1 cellular context compared by ENCODE assay signal in the genomic region with DNA sequence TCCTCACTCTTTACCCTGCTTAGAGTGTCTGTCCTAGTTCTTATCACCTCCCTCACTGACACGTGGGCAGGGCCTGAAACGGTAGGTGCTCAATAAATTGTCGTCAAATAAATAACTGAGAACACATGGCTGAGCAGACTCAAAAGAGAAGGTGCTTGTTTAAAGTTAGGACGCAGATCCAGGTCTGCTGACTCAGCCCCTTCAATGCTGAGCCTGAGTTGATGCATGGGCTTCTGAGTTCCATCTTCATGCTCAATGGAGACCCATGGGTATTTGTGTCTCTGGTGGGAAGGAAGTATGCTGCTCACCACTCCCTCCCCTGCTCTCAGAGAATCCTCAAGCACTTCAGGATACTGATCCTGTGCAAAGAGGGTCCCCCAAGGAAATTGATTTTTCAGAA.
TF ChIP-seq lines count a peak whose summit lies in the region.

No MANE protein-coding gene starts in this region.

TF ChIP-seq in K562, 482 proteins besides CTCF, POLR2A, EP300 and RAD21 (continued from another document):
- TF ChIP-seq, protein P1, sequence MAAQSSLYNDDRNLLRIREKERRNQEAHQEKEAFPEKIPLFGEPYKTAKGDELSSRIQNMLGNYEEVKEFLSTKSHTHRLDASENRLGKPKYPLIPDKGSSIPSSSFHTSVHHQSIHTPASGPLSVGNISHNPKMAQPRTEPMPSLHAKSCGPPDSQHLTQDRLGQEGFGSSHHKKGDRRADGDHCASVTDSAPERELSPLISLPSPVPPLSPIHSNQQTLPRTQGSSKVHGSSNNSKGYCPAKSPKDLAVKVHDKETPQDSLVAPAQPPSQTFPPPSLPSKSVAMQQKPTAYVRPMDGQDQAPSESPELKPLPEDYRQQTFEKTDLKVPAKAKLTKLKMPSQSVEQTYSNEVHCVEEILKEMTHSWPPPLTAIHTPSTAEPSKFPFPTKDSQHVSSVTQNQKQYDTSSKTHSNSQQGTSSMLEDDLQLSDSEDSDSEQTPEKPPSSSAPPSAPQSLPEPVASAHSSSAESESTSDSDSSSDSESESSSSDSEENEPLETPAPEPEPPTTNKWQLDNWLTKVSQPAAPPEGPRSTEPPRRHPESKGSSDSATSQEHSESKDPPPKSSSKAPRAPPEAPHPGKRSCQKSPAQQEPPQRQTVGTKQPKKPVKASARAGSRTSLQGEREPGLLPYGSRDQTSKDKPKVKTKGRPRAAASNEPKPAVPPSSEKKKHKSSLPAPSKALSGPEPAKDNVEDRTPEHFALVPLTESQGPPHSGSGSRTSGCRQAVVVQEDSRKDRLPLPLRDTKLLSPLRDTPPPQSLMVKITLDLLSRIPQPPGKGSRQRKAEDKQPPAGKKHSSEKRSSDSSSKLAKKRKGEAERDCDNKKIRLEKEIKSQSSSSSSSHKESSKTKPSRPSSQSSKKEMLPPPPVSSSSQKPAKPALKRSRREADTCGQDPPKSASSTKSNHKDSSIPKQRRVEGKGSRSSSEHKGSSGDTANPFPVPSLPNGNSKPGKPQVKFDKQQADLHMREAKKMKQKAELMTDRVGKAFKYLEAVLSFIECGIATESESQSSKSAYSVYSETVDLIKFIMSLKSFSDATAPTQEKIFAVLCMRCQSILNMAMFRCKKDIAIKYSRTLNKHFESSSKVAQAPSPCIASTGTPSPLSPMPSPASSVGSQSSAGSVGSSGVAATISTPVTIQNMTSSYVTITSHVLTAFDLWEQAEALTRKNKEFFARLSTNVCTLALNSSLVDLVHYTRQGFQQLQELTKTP (IDR thresholded peaks at IDR 0.05; ENCODE audit: low read depth in 1 of 2, partially characterized antibody in 2 of 2): no peak
- TF ChIP-seq BACH1 (tag; IDR thresholded peaks at IDR 0.05) (no peak), TFAM (CRISPR knock-in tag; conservative IDR thresholded peaks at IDR 0.05) (no peak), ZNF583 (CRISPR knock-in tag; IDR thresholded peaks at IDR 0.05) (no peak), STAT5B (CRISPR knock-in tag; IDR thresholded peaks at IDR 0.05) (no peak), NR2F6 (CRISPR knock-in tag; IDR thresholded peaks at IDR 0.05) (no peak), GATA2 (CRISPR knock-in tag; IDR thresholded peaks at IDR 0.05) (no peak), MAFF (IDR thresholded peaks at IDR 0.05; ENCODE audit: low read length) (0 out of 2 replicates have a peak, but pooled peaks have one; percentile 11), RCOR1 (IDR thresholded peaks at IDR 0.05; ENCODE audit: borderline replicate concordance in 1 of 2, low read depth in 2 of 2, low read length in 2 of 2) (no peak)
- TF ChIP-seq, protein P2, sequence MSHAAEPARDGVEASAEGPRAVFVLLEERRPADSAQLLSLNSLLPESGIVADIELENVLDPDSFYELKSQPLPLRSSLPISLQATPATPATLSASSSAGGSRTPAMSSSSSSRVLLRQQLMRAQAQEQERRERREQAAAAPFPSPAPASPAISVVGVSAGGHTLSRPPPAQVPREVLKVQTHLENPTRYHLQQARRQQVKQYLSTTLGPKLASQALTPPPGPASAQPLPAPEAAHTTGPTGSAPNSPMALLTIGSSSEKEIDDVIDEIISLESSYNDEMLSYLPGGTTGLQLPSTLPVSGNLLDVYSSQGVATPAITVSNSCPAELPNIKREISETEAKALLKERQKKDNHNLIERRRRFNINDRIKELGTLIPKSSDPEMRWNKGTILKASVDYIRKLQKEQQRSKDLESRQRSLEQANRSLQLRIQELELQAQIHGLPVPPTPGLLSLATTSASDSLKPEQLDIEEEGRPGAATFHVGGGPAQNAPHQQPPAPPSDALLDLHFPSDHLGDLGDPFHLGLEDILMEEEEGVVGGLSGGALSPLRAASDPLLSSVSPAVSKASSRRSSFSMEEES (CRISPR knock-in tag; IDR thresholded peaks at IDR 0.05): no peak
- TF ChIP-seq, protein P3, sequence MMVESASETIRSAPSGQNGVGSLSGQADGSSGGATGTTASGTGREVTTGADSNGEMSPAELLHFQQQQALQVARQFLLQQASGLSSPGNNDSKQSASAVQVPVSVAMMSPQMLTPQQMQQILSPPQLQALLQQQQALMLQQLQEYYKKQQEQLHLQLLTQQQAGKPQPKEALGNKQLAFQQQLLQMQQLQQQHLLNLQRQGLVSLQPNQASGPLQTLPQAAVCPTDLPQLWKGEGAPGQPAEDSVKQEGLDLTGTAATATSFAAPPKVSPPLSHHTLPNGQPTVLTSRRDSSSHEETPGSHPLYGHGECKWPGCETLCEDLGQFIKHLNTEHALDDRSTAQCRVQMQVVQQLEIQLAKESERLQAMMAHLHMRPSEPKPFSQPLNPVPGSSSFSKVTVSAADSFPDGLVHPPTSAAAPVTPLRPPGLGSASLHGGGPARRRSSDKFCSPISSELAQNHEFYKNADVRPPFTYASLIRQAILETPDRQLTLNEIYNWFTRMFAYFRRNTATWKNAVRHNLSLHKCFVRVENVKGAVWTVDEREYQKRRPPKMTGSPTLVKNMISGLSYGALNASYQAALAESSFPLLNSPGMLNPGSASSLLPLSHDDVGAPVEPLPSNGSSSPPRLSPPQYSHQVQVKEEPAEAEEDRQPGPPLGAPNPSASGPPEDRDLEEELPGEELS (CRISPR knock-in tag; IDR thresholded peaks at IDR 0.05; ENCODE audit: borderline replicate concordance): no peak
